In the genomic region with DNA sequence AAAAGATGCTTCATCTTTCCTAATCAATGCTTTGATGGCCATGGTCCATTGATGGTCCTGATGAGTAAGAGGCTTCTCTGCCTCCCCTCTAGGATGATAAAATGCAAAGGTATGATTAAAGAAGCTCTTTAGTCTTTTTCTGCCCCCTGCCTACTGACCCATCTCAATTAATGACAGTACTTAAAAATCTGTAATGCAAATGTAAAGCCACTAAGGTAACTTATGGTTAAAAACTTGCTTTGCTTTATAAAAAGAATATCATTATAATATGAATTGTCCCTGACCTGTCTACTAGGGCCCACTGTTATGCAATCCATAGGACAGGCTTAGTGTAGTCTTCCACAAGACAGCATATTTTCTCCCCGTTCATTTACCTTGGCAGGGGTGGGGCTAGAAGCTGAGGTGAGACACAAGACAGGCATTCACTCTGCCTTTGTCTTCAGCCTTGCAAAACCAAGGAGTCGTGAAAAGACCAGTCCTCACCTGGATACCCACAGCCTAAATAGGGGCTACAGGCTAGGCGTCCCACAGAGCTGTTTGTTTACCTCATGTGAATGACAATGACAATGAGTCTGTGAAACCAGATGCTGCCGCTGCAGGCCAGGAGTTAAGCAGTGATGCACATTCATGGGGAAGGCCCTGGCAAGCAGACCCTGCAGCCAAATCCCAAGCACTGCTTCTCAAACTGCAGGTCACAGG, we compare ENCODE assay signal across 23 cellular contexts.
DNase-seq lines count a peak whose midpoint lies in the region; ATAC-seq, FAIRE-seq and TF ChIP-seq lines count a peak whose summit lies in the region.
"Had no signal": no experiment of that assay in that cellular context is flagged by ENCODE, and none has a peak within 500 bp of the region (broad histone marks: within the 10 kb centered on the region; RNA-seq: fewer than 3 reads in every experiment).

No MANE protein-coding gene starts in this region.

- ATAC-seq in HG02571 (IDR thresholded peaks at IDR 0.05; ENCODE audit: unreplicated experiment) (no peak), GM18520 (IDR thresholded peaks at IDR 0.05; ENCODE audit: unreplicated experiment) (no peak)
- ATAC-seq: left cardiac atrium, natural killer cell, sciatic nerve, T-helper 17 cell had no signal

- no peaks in the 10 kb centered on the region for H3K27me3 ChIP-seq in bronchial epithelial cell (ENCODE audit: control insufficient read depth, insufficient read depth, low read length)
- H3K27me3 ChIP-seq: adrenal gland, Peyer's patch, uterus had no signal

- no peak overlapping the region for H3K4me3 ChIP-seq in bronchial epithelial cell (ENCODE audit: low read depth, low read length)
- H3K4me3 ChIP-seq: adrenal gland, Peyer's patch, uterus had no signal

- DNase-seq in DMS153 (lab: John Stamatoyannopoulos, UW) (peak; percentile 4), DMS153 treated with DMSO at 0.1 percent for 48 hours (lab: John Stamatoyannopoulos, UW; ENCODE audit: unreplicated experiment) (no peak), NCI-H2107 treated with DMSO at 0.1 percent for 48 hours (lab: John Stamatoyannopoulos, UW; ENCODE audit: unreplicated experiment) (peak; percentile 74), bronchial epithelial cell (ENCODE audit: low read depth) (peak; percentile 64), islet precursor cell (peak; percentile 89)
- no peak for DNase-seq in stimulated activated CD4-positive, alpha-beta T cell treated with anti-CD3 and anti-CD28 coated beads, Interleukin-2, amount 100 ng/mL, for 24 hours
- DNase-seq: activated CD4-positive, alpha-beta memory T cell treated with anti-CD3 and anti-CD28 coated beads for 36 hours; activated effector memory CD4-positive, alpha-beta T cell treated with anti-CD3 and anti-CD28 coated beads, Interleukin-2, amount 50 U/mL, for 16 hours; adrenal gland; cortex of kidney; KG1; left cardiac atrium; mesenchymal stem cell; MV-4-11; natural killer cell; Peyer's patch; stimulated activated CD4-positive, alpha-beta T cell treated with anti-CD3 and anti-CD28 coated beads, Interleukin-15, amount 100 ng/mL, for 24 hours; T-helper 17 cell; uterus; WERI-Rb-1 had no signal

- no peak for TF ChIP-seq CTCF in bronchial epithelial cell (IDR thresholded peaks at IDR 0.05; ENCODE audit: insufficient read depth, low read length, severe bottlenecking)

- peak; percentile 80 for FAIRE-seq in bronchial epithelial cell (lab: Jason Lieb, UNC)

- no peaks in the 10 kb centered on the region for H3K36me3 ChIP-seq in bronchial epithelial cell (ENCODE audit: control insufficient read depth, insufficient read depth, low read length)
- H3K36me3 ChIP-seq: adrenal gland, Peyer's patch, uterus, WERI-Rb-1 had no signal

Comparison
In these comparisons a context has a peak if more than half of its experiments do, and no peak if none do; other contexts are left out.
1. DNase-seq: peak in DMS153 (single experiment), NCI-H2107 treated with DMSO at 0.1 percent for 48 hours (single experiment), bronchial epithelial cell (single experiment) and islet precursor cell (single experiment); none in DMS153 treated with DMSO at 0.1 percent for 48 hours (single experiment) and stimulated activated CD4-positive, alpha-beta T cell treated with anti-CD3 and anti-CD28 coated beads, Interleukin-2, amount 100 ng/mL, for 24 hours (0 of 2).